In the genomic region with DNA sequence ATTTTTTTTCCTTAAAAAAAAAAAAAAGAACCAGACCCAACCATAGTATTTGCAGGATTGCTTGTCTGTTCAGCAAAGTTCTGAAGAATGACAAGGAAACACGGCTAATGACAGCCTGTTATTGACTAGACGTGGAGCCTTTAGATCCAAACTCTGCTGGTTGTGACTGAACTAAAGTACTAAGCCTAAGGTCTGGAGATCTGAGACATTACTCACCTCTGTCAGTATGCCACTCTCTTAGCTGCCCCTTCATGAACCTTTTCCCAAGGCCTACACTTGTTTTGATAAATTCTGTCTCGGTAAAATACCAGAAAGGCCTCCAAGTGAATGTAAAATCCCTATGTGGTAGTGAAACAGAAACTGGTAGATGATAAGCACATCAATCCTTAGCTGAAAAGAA, we compare ENCODE assay signal across 22 cellular contexts.
"Had no signal": no experiment of that assay in that cellular context is flagged by ENCODE, and none has a peak within 500 bp of the region (broad histone marks: within the 10 kb centered on the region; RNA-seq: fewer than 3 reads in every experiment).

No MANE protein-coding gene starts in this region.

- H3K4me3 ChIP-seq: ascending aorta, left ventricle myocardium inferior, thoracic aorta, upper lobe of right lung had no signal

- FAIRE-seq: bronchial epithelial cell had no signal

- ATAC-seq: activated T-cell treated with anti-CD3 and anti-CD28 coated beads, Interleukin-2, amount 50 U/mL, for 72 hours; right cardiac atrium; stimulated activated effector memory CD8-positive, alpha-beta T cell treated with anti-CD3 and anti-CD28 coated beads, Interleukin-12 subunit alpha, Interleukin-12 subunit beta, amount 100 ng/mL, for 72 hours; upper lobe of right lung had no signal

- H3K36me3 Mint-ChIP-seq: stimulated activated effector memory CD8-positive, alpha-beta T cell treated with anti-CD3 and anti-CD28 coated beads, Interleukin-12 subunit alpha, Interleukin-12 subunit beta, amount 100 ng/mL, for 72 hours had no signal

- H3K9me3 ChIP-seq: ascending aorta, left ventricle myocardium inferior, thoracic aorta, upper lobe of right lung had no signal

- H3K9me3 Mint-ChIP-seq: activated T-cell treated with anti-CD3 and anti-CD28 coated beads, Interleukin-2, amount 50 U/mL, for 72 hours; stimulated activated effector memory CD8-positive, alpha-beta T cell treated with anti-CD3 and anti-CD28 coated beads, Interleukin-12 subunit alpha, Interleukin-12 subunit beta, amount 100 ng/mL, for 72 hours; T-helper 1 cell treated with Interleukin-12 subunit alpha and Interleukin-12 subunit beta and Interleukin-4 antibody, amounts not matched to agents 30 μg/mL and 1 μg/mL, for 36 hours had no signal

- H3K27me3 ChIP-seq: ascending aorta, upper lobe of right lung had no signal

- DNase-seq: activated CD4-positive, alpha-beta T cell treated with anti-CD3 and anti-CD28 coated beads for 1 hour; activated CD8-positive, alpha-beta memory T cell treated with anti-CD3 and anti-CD28 coated beads for 24 hours; activated CD8-positive, alpha-beta memory T cell treated with anti-CD3 and anti-CD28 coated beads, Interleukin-2, amount 50 U/mL, for 48 hours; activated effector memory CD4-positive, alpha-beta T cell treated with anti-CD3 and anti-CD28 coated beads, Interleukin-2, amount 50 U/mL, for 16 hours; activated naive CD4-positive, alpha-beta T cell treated with anti-CD3 and anti-CD28 coated beads, Interleukin-2, amount 50 U/mL, for 16 hours; activated T-cell treated with anti-CD3 and anti-CD28 coated beads, Interleukin-2, amount 50 U/mL, for 72 hours; cerebellar nuclear complex; effector CD4-positive, alpha-beta T cell; hypothalamus; kidney; left ventricle myocardium inferior; mammary epithelial cell; occipital lobe; right cardiac atrium; stimulated activated CD4-positive, alpha-beta T cell treated with anti-CD3 and anti-CD28 coated beads, Interleukin-4, amount 100 ng/mL, for 24 hours; upper lobe of right lung had no signal

- H3K27me3 Mint-ChIP-seq: progenitor cell of endocrine pancreas had no signal

- H3K27ac Mint-ChIP-seq: activated T-cell treated with anti-CD3 and anti-CD28 coated beads, Interleukin-2, amount 50 U/mL, for 72 hours; progenitor cell of endocrine pancreas; stimulated activated effector memory CD8-positive, alpha-beta T cell treated with anti-CD3 and anti-CD28 coated beads, Interleukin-12 subunit alpha, Interleukin-12 subunit beta, amount 100 ng/mL, for 72 hours; T-helper 1 cell treated with Interleukin-12 subunit alpha and Interleukin-12 subunit beta and Interleukin-4 antibody, amounts not matched to agents 30 μg/mL and 1 μg/mL, for 36 hours had no signal

- H3K27ac ChIP-seq: ascending aorta, left ventricle myocardium inferior, thoracic aorta, upper lobe of right lung had no signal

- H3K4me1 ChIP-seq: left ventricle myocardium inferior, upper lobe of right lung had no signal

- H3K36me3 ChIP-seq: ascending aorta, left ventricle myocardium inferior, thoracic aorta, upper lobe of right lung had no signal

- H3K4me3 Mint-ChIP-seq: activated T-cell treated with anti-CD3 and anti-CD28 coated beads, Interleukin-2, amount 50 U/mL, for 72 hours; stimulated activated effector memory CD8-positive, alpha-beta T cell treated with anti-CD3 and anti-CD28 coated beads, Interleukin-12 subunit alpha, Interleukin-12 subunit beta, amount 100 ng/mL, for 72 hours; T-helper 1 cell treated with Interleukin-12 subunit alpha and Interleukin-12 subunit beta and Interleukin-4 antibody, amounts not matched to agents 30 μg/mL and 1 μg/mL, for 36 hours had no signal
